In the genomic region with DNA sequence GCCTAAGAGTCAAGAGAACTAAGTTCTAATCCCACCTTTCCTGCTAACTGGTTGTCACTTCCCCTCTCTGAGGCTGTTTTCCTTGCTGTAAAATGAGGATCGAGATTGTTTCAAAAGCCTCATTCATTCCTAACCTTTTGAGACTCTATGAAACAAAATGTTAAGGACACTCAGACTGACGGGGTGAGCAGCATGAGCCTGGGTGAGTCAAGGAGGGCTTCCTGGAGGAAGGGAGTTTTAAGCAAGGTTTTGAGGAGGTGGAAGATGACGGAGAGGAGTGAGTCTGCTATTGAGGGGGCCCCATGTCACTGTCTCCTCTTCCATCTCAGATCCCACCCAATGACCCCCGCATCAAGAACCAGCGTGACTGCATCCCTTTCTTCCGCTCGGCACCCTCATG, we compare ENCODE assay signal across 41 cellular contexts. TPM values are rescaled to one million over a fixed set of nuclear protein-coding genes. Genes with fewer than 3 reads are reported as not detected.
"Had no signal": no experiment of that assay in that cellular context is flagged by ENCODE, and none has a peak within 500 bp of the region (broad histone marks: within the 10 kb centered on the region; RNA-seq: fewer than 3 reads in every experiment).

No MANE protein-coding gene starts in this region.

- H3K36me3 ChIP-seq: ascending aorta, cardiac muscle cell had no signal

- DNase-seq: activated CD4-positive, alpha-beta memory T cell treated with anti-CD3 and anti-CD28 coated beads, Interleukin-2, amount 10 ng/mL, durations not matched to agents 7 days and 5 days; activated CD4-positive, alpha-beta T cell treated with anti-CD3 and anti-CD28 coated beads for 1 hour; activated CD4-positive, alpha-beta T cell treated with anti-CD3 and anti-CD28 coated beads for 36 hours; activated CD4-positive, alpha-beta T cell treated with anti-CD3 and anti-CD28 coated beads for 48 hours; activated CD4-positive, alpha-beta T cell treated with anti-CD3 and anti-CD28 coated beads, Interleukin-2, amount 10 ng/mL, durations not matched to agents 7 days and 5 days; activated CD4-positive, alpha-beta T cell treated with anti-CD3 and anti-CD28 coated beads, Interleukin-2, amount 50 U/mL, for 48 hours; activated CD4-positive, CD25-positive, alpha-beta regulatory T cell; activated CD8-positive, alpha-beta memory T cell treated with anti-CD3 and anti-CD28 coated beads for 24 hours; activated CD8-positive, alpha-beta memory T cell treated with anti-CD3 and anti-CD28 coated beads, Interleukin-2, amount 10 ng/mL, durations not matched to agents 7 days and 5 days; activated CD8-positive, alpha-beta memory T cell treated with anti-CD3 and anti-CD28 coated beads, Interleukin-2, amount 50 U/mL, for 48 hours; activated CD8-positive, alpha-beta T cell treated with anti-CD3 and anti-CD28 coated beads, Interleukin-2, amount 10 ng/mL, durations not matched to agents 7 days and 5 days; activated effector memory CD4-positive, alpha-beta T cell treated with Interleukin-2 at 50 U/mL for 16 hours; activated gamma-delta T cell; activated naive CD4-positive, alpha-beta T cell treated with anti-CD3 and anti-CD28 coated beads, Interleukin-2, amount 10 ng/mL, durations not matched to agents 7 days and 5 days; activated naive CD4-positive, alpha-beta T cell treated with Interleukin-2 at 50 U/mL for 16 hours; activated naive CD8-positive, alpha-beta T cell treated with anti-CD3 and anti-CD28 coated beads, Interleukin-2, amount 10 ng/mL, durations not matched to agents 7 days and 5 days; activated naive CD8-positive, alpha-beta T cell treated with anti-CD3 and anti-CD28 coated beads, Interleukin-2, amount 50 U/mL, for 24 hours; activated T-cell treated with anti-CD3 and anti-CD28 coated beads, Interleukin-2, amount 50 U/mL, for 24 hours; activated T-cell treated with anti-CD3 and anti-CD28 coated beads, Interleukin-2, amount 50 U/mL, for 48 hours; amygdala; anterior cingulate cortex; caudate nucleus; cerebellar nuclear complex; T-helper 1 cell; T-helper 2 cell; T-helper 9 cell had no signal

- H3K9me3 Mint-ChIP-seq: activated CD4-positive, alpha-beta memory T cell treated with anti-CD3 and anti-CD28 coated beads, Interleukin-2, amount 10 ng/mL, durations not matched to agents 7 days and 5 days; activated CD4-positive, alpha-beta T cell treated with anti-CD3 and anti-CD28 coated beads, Interleukin-2, amount 10 ng/mL, durations not matched to agents 7 days and 5 days; activated naive CD4-positive, alpha-beta T cell treated with anti-CD3 and anti-CD28 coated beads, Interleukin-2, amount 10 ng/mL, durations not matched to agents 7 days and 5 days; activated naive CD4-positive, alpha-beta T cell treated with anti-CD3 and anti-CD28 coated beads, Interleukin-2, amount 50 U/mL, for 24 hours; activated naive CD8-positive, alpha-beta T cell treated with anti-CD3 and anti-CD28 coated beads, Interleukin-2, amount 10 ng/mL, durations not matched to agents 7 days and 5 days; activated naive CD8-positive, alpha-beta T cell treated with anti-CD3 and anti-CD28 coated beads, Interleukin-2, amount 50 U/mL, for 24 hours; activated T-cell treated with anti-CD3 and anti-CD28 coated beads, Interleukin-2, amount 50 U/mL, for 24 hours; activated T-helper 2 cell treated with anti-CD3 and anti-CD28 coated beads, Interferon-gamma antibody, Interleukin-2, Interleukin-4, amounts not matched to agents 10 μg/mL and 5 μg/mL and 100 μg/mL, durations not matched to agents 14 hours and 24 hours and 36 hours; brain; central memory CD8-positive, alpha-beta T cell; T-helper 1 cell treated with Interleukin-12 subunit alpha and Interleukin-12 subunit beta and Interleukin-4 antibody, amounts not matched to agents 30 μg/mL and 1 μg/mL, for 36 hours; T-helper 2 cell treated with Interferon-gamma antibody and Interleukin-4, amounts not matched to agents 5 μg/mL and 100 μg/mL, for 36 hours; WTC11 had no signal

- H3K9me3 ChIP-seq: ascending aorta had no signal

- H3K27me3 ChIP-seq: ascending aorta had no signal

- H3K4me3 Mint-ChIP-seq: activated CD4-positive, alpha-beta memory T cell treated with anti-CD3 and anti-CD28 coated beads, Interleukin-2, amount 10 ng/mL, durations not matched to agents 7 days and 5 days; activated CD4-positive, alpha-beta T cell treated with anti-CD3 and anti-CD28 coated beads for 36 hours; activated CD4-positive, alpha-beta T cell treated with anti-CD3 and anti-CD28 coated beads, Interleukin-2, amount 10 ng/mL, durations not matched to agents 7 days and 5 days; activated CD8-positive, alpha-beta memory T cell treated with anti-CD3 and anti-CD28 coated beads, Interleukin-2, amount 10 ng/mL, durations not matched to agents 7 days and 5 days; activated CD8-positive, alpha-beta T cell treated with anti-CD3 and anti-CD28 coated beads, Interleukin-2, amount 10 ng/mL, durations not matched to agents 7 days and 5 days; activated naive CD4-positive, alpha-beta T cell treated with anti-CD3 and anti-CD28 coated beads, Interleukin-2, amount 10 ng/mL, durations not matched to agents 7 days and 5 days; activated naive CD4-positive, alpha-beta T cell treated with anti-CD3 and anti-CD28 coated beads, Interleukin-2, amount 50 U/mL, for 24 hours; activated naive CD8-positive, alpha-beta T cell; activated naive CD8-positive, alpha-beta T cell treated with anti-CD3 and anti-CD28 coated beads, Interleukin-2, amount 10 ng/mL, durations not matched to agents 7 days and 5 days; activated naive CD8-positive, alpha-beta T cell treated with anti-CD3 and anti-CD28 coated beads, Interleukin-2, amount 50 U/mL, for 24 hours; activated T-cell treated with anti-CD3 and anti-CD28 coated beads, Interleukin-2, amount 50 U/mL, for 24 hours; brain; central memory CD8-positive, alpha-beta T cell; T-helper 1 cell treated with Interleukin-12 subunit alpha and Interleukin-12 subunit beta and Interleukin-4 antibody, amounts not matched to agents 30 μg/mL and 1 μg/mL, for 36 hours; T-helper 2 cell treated with Interferon-gamma antibody and Interleukin-4, amounts not matched to agents 5 μg/mL and 100 μg/mL, for 36 hours; WTC11 had no signal

- H3K27ac Mint-ChIP-seq: activated CD4-positive, alpha-beta memory T cell treated with anti-CD3 and anti-CD28 coated beads, Interleukin-2, amount 10 ng/mL, durations not matched to agents 7 days and 5 days; activated CD4-positive, alpha-beta T cell treated with anti-CD3 and anti-CD28 coated beads for 36 hours; activated CD4-positive, alpha-beta T cell treated with anti-CD3 and anti-CD28 coated beads, Interleukin-2, amount 10 ng/mL, durations not matched to agents 7 days and 5 days; activated CD8-positive, alpha-beta memory T cell treated with anti-CD3 and anti-CD28 coated beads, Interleukin-2, amount 10 ng/mL, durations not matched to agents 7 days and 5 days; activated CD8-positive, alpha-beta T cell treated with anti-CD3 and anti-CD28 coated beads, Interleukin-2, amount 10 ng/mL, durations not matched to agents 7 days and 5 days; activated naive CD4-positive, alpha-beta T cell treated with anti-CD3 and anti-CD28 coated beads, Interleukin-2, amount 10 ng/mL, durations not matched to agents 7 days and 5 days; activated naive CD4-positive, alpha-beta T cell treated with anti-CD3 and anti-CD28 coated beads, Interleukin-2, amount 50 U/mL, for 24 hours; activated naive CD8-positive, alpha-beta T cell; activated naive CD8-positive, alpha-beta T cell treated with anti-CD3 and anti-CD28 coated beads, Interleukin-2, amount 10 ng/mL, durations not matched to agents 7 days and 5 days; activated naive CD8-positive, alpha-beta T cell treated with anti-CD3 and anti-CD28 coated beads, Interleukin-2, amount 50 U/mL, for 24 hours; activated T-cell treated with anti-CD3 and anti-CD28 coated beads, Interleukin-2, amount 50 U/mL, for 24 hours; activated T-helper 2 cell treated with anti-CD3 and anti-CD28 coated beads, Interferon-gamma antibody, Interleukin-2, Interleukin-4, amounts not matched to agents 10 μg/mL and 5 μg/mL and 100 μg/mL, durations not matched to agents 14 hours and 24 hours and 36 hours; brain; T-helper 1 cell treated with Interleukin-12 subunit alpha and Interleukin-12 subunit beta and Interleukin-4 antibody, amounts not matched to agents 30 μg/mL and 1 μg/mL, for 36 hours; T-helper 2 cell treated with Interferon-gamma antibody and Interleukin-4, amounts not matched to agents 5 μg/mL and 100 μg/mL, for 36 hours; WTC11 had no signal

- H3K4me1 Mint-ChIP-seq: activated CD4-positive, alpha-beta memory T cell treated with anti-CD3 and anti-CD28 coated beads, Interleukin-2, amount 10 ng/mL, durations not matched to agents 7 days and 5 days; activated CD4-positive, alpha-beta T cell treated with anti-CD3 and anti-CD28 coated beads for 36 hours; activated CD4-positive, alpha-beta T cell treated with anti-CD3 and anti-CD28 coated beads, Interleukin-2, amount 10 ng/mL, durations not matched to agents 7 days and 5 days; activated CD8-positive, alpha-beta memory T cell treated with anti-CD3 and anti-CD28 coated beads, Interleukin-2, amount 10 ng/mL, durations not matched to agents 7 days and 5 days; activated naive CD4-positive, alpha-beta T cell treated with anti-CD3 and anti-CD28 coated beads, Interleukin-2, amount 10 ng/mL, durations not matched to agents 7 days and 5 days; activated naive CD8-positive, alpha-beta T cell treated with anti-CD3 and anti-CD28 coated beads, Interleukin-2, amount 50 U/mL, for 24 hours; brain; WTC11 had no signal

- H3K27ac ChIP-seq: ascending aorta, cardiac muscle cell, VCaP had no signal

- FAIRE-seq: bronchial epithelial cell, TTC549 had no signal

- H3K4me1 ChIP-seq: ascending aorta had no signal

- H3K4me3 ChIP-seq: ascending aorta, cardiac muscle cell had no signal

- H3K27me3 Mint-ChIP-seq: activated naive CD4-positive, alpha-beta T cell treated with anti-CD3 and anti-CD28 coated beads, Interleukin-2, amount 50 U/mL, for 24 hours had no signal

- ATAC-seq: activated CD4-positive, alpha-beta T cell treated with anti-CD3 and anti-CD28 coated beads for 36 hours; activated CD4-positive, CD25-positive, alpha-beta regulatory T cell treated with anti-CD3 and anti-CD28 coated beads, Interleukin-2, amount 50 U/mL, for 24 hours; activated CD8-positive, alpha-beta memory T cell treated with anti-CD3 and anti-CD28 coated beads, Interleukin-2, amount 10 ng/mL, durations not matched to agents 7 days and 5 days; activated CD8-positive, alpha-beta T cell treated with anti-CD3 and anti-CD28 coated beads, Interleukin-2, amount 10 ng/mL, durations not matched to agents 7 days and 5 days; activated naive CD8-positive, alpha-beta T cell treated with anti-CD3 and anti-CD28 coated beads, Interleukin-2, amount 50 U/mL, for 24 hours; WTC11 had no signal

RNA-seq across cellular contexts. Expression of a gene that starts 4.1 kb away (rescaled TPM):
- total RNA-seq: activated CD4-positive, alpha-beta memory T cell treated with anti-CD3 and anti-CD28 coated beads, Interleukin-2, amount 10 ng/mL, durations not matched to agents 7 days and 5 days; activated CD4-positive, alpha-beta T cell treated with anti-CD3 and anti-CD28 coated beads for 36 hours; activated CD4-positive, alpha-beta T cell treated with anti-CD3 and anti-CD28 coated beads, Interleukin-2, amount 10 ng/mL, durations not matched to agents 7 days and 5 days; activated CD8-positive, alpha-beta memory T cell treated with anti-CD3 and anti-CD28 coated beads, Interleukin-2, amount 10 ng/mL, durations not matched to agents 7 days and 5 days; activated CD8-positive, alpha-beta T cell treated with anti-CD3 and anti-CD28 coated beads, Interleukin-2, amount 10 ng/mL, durations not matched to agents 7 days and 5 days; activated naive CD8-positive, alpha-beta T cell treated with anti-CD3 and anti-CD28 coated beads, Interleukin-2, amount 10 ng/mL, durations not matched to agents 7 days and 5 days; activated T-helper 2 cell treated with anti-CD3 and anti-CD28 coated beads, Interferon-gamma antibody, Interleukin-2, Interleukin-4, amounts not matched to agents 10 μg/mL and 5 μg/mL and 100 μg/mL, durations not matched to agents 14 hours and 24 hours and 36 hours; ascending aorta; bronchial epithelial cell; cardiac muscle cell; WTC11 had no signal
- polyA plus RNA-seq: adipose tissue, cardiac muscle cell had no signal

RNA-seq across cellular contexts. Expression of a gene that starts 29.8 kb away (rescaled TPM):
- total RNA-seq: activated CD4-positive, alpha-beta memory T cell treated with anti-CD3 and anti-CD28 coated beads, Interleukin-2, amount 10 ng/mL, durations not matched to agents 7 days and 5 days; activated CD4-positive, alpha-beta T cell treated with anti-CD3 and anti-CD28 coated beads for 36 hours; activated CD4-positive, alpha-beta T cell treated with anti-CD3 and anti-CD28 coated beads, Interleukin-2, amount 10 ng/mL, durations not matched to agents 7 days and 5 days; activated CD8-positive, alpha-beta memory T cell treated with anti-CD3 and anti-CD28 coated beads, Interleukin-2, amount 10 ng/mL, durations not matched to agents 7 days and 5 days; activated CD8-positive, alpha-beta T cell treated with anti-CD3 and anti-CD28 coated beads, Interleukin-2, amount 10 ng/mL, durations not matched to agents 7 days and 5 days; activated naive CD8-positive, alpha-beta T cell treated with anti-CD3 and anti-CD28 coated beads, Interleukin-2, amount 10 ng/mL, durations not matched to agents 7 days and 5 days; activated T-helper 2 cell treated with anti-CD3 and anti-CD28 coated beads, Interferon-gamma antibody, Interleukin-2, Interleukin-4, amounts not matched to agents 10 μg/mL and 5 μg/mL and 100 μg/mL, durations not matched to agents 14 hours and 24 hours and 36 hours; ascending aorta; bronchial epithelial cell; cardiac muscle cell; WTC11 had no signal
- polyA plus RNA-seq: adipose tissue, cardiac muscle cell had no signal

RNA-seq across cellular contexts. Expression of a gene that starts 41.8 kb away (rescaled TPM):
- total RNA-seq: activated CD4-positive, alpha-beta memory T cell treated with anti-CD3 and anti-CD28 coated beads, Interleukin-2, amount 10 ng/mL, durations not matched to agents 7 days and 5 days; activated CD4-positive, alpha-beta T cell treated with anti-CD3 and anti-CD28 coated beads, Interleukin-2, amount 10 ng/mL, durations not matched to agents 7 days and 5 days; activated CD8-positive, alpha-beta memory T cell treated with anti-CD3 and anti-CD28 coated beads, Interleukin-2, amount 10 ng/mL, durations not matched to agents 7 days and 5 days; activated CD8-positive, alpha-beta T cell treated with anti-CD3 and anti-CD28 coated beads, Interleukin-2, amount 10 ng/mL, durations not matched to agents 7 days and 5 days; activated naive CD8-positive, alpha-beta T cell treated with anti-CD3 and anti-CD28 coated beads, Interleukin-2, amount 10 ng/mL, durations not matched to agents 7 days and 5 days; activated T-helper 2 cell treated with anti-CD3 and anti-CD28 coated beads, Interferon-gamma antibody, Interleukin-2, Interleukin-4, amounts not matched to agents 10 μg/mL and 5 μg/mL and 100 μg/mL, durations not matched to agents 14 hours and 24 hours and 36 hours; ascending aorta; bronchial epithelial cell; cardiac muscle cell had no signal
- polyA plus RNA-seq: cardiac muscle cell had no signal

RNA-seq across cellular contexts. Expression of a gene that starts 48.4 kb away (rescaled TPM):
- total RNA-seq: ascending aorta, bronchial epithelial cell, cardiac muscle cell had no signal
- polyA plus RNA-seq: cardiac muscle cell had no signal
